In genomic region chr2:42581257-42581656, GRCh38 we compare ENCODE assay signal across 1 cellular context.
TF ChIP-seq lines count a peak whose summit lies in the region.

No MANE protein-coding gene starts in this region.

TF ChIP-seq in HEK293, 187 proteins besides CTCF, POLR2A, EP300 and RAD21 (continued from another document):
- TF ChIP-seq, protein P1, sequence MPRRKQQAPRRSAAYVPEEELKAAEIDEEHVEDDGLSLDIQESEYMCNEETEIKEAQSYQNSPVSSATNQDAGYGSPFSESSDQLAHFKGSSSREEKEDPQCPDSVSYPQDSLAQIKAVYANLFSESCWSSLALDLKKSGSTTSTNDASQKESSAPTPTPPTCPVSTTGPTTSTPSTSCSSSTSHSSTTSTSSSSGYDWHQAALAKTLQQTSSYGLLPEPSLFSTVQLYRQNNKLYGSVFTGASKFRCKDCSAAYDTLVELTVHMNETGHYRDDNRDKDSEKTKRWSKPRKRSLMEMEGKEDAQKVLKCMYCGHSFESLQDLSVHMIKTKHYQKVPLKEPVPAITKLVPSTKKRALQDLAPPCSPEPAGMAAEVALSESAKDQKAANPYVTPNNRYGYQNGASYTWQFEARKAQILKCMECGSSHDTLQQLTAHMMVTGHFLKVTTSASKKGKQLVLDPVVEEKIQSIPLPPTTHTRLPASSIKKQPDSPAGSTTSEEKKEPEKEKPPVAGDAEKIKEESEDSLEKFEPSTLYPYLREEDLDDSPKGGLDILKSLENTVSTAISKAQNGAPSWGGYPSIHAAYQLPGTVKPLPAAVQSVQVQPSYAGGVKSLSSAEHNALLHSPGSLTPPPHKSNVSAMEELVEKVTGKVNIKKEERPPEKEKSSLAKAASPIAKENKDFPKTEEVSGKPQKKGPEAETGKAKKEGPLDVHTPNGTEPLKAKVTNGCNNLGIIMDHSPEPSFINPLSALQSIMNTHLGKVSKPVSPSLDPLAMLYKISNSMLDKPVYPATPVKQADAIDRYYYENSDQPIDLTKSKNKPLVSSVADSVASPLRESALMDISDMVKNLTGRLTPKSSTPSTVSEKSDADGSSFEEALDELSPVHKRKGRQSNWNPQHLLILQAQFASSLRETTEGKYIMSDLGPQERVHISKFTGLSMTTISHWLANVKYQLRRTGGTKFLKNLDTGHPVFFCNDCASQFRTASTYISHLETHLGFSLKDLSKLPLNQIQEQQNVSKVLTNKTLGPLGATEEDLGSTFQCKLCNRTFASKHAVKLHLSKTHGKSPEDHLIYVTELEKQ (tag by site-specific recombination; IDR thresholded peaks at IDR 0.05; ENCODE audit: borderline replicate concordance): no peak
